In the genomic region with DNA sequence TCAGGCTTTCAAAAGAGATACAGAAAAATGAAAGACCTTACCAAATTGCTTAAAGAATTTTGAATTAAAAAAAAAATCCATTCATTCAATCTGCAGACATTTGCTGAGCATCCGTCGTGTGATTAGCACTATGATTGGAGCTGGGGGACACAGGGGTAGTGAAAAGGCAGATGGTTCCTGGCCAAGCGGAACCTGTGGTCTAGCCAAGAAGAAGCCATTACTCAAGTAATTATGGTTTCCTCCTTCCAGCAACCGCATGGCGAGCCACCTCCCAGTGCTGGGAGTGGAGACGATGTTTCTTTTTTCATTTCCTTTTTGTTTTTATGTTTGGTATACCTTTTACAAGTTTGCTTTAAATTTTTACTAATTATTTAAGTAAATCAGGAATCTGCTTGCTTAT, we compare ENCODE assay signal across 16 cellular contexts.
"Had no signal": no experiment of that assay in that cellular context is flagged by ENCODE, and none has a peak within 500 bp of the region (broad histone marks: within the 10 kb centered on the region; RNA-seq: fewer than 3 reads in every experiment).

No MANE protein-coding gene starts in this region.

- ATAC-seq: activated CD4-positive, alpha-beta T cell treated with anti-CD3 and anti-CD28 coated beads for 36 hours; heart right ventricle; left lung; psoas muscle; sciatic nerve had no signal

- H3K36me3 ChIP-seq: brain microvascular endothelial cell, heart right ventricle, left lung had no signal

- H3K4me1 ChIP-seq: left lung, psoas muscle had no signal

- H3K36me3 Mint-ChIP-seq: activated naive CD8-positive, alpha-beta T cell treated with anti-CD3 and anti-CD28 coated beads for 36 hours; memory B cell had no signal

- H3K27me3 ChIP-seq: brain microvascular endothelial cell, heart right ventricle, left lung had no signal

- H3K9me3 Mint-ChIP-seq: activated CD4-positive, alpha-beta memory T cell treated with anti-CD3 and anti-CD28 coated beads, Interleukin-2, amount 10 ng/mL, durations not matched to agents 7 days and 5 days; activated naive CD8-positive, alpha-beta T cell treated with anti-CD3 and anti-CD28 coated beads for 36 hours; memory B cell; nephron progenitor cell had no signal

- H3K4me1 Mint-ChIP-seq: activated CD4-positive, alpha-beta T cell treated with anti-CD3 and anti-CD28 coated beads for 36 hours; activated naive CD8-positive, alpha-beta T cell treated with anti-CD3 and anti-CD28 coated beads for 36 hours; memory B cell had no signal

- H3K27ac ChIP-seq: brain microvascular endothelial cell, heart right ventricle, left lung, psoas muscle had no signal

- H3K27ac Mint-ChIP-seq: activated CD4-positive, alpha-beta memory T cell treated with anti-CD3 and anti-CD28 coated beads, Interleukin-2, amount 10 ng/mL, durations not matched to agents 7 days and 5 days; activated CD4-positive, alpha-beta T cell treated with anti-CD3 and anti-CD28 coated beads for 36 hours; activated naive CD8-positive, alpha-beta T cell treated with anti-CD3 and anti-CD28 coated beads for 36 hours; memory B cell had no signal

- DNase-seq: activated CD4-positive, alpha-beta memory T cell treated with anti-CD3 and anti-CD28 coated beads, Interleukin-2, amount 10 ng/mL, durations not matched to agents 7 days and 5 days; activated CD4-positive, alpha-beta T cell treated with anti-CD3 and anti-CD28 coated beads for 36 hours; activated gamma-delta T cell; activated naive CD8-positive, alpha-beta T cell treated with anti-CD3 and anti-CD28 coated beads for 36 hours; activated T-cell treated with anti-CD3 and anti-CD28 coated beads, Interleukin-2, amount 50 U/mL, for 48 hours; brain microvascular endothelial cell; effector memory CD4-positive, alpha-beta T cell; heart right ventricle; left lung; nephron progenitor cell; psoas muscle; stimulated activated CD4-positive, alpha-beta T cell treated with anti-CD3 and anti-CD28 coated beads, Interleukin-2, amount 100 ng/mL, for 24 hours; stimulated activated naive CD4-positive, alpha-beta T cell; trophoblast cell had no signal

- H3K9me3 ChIP-seq: left lung, psoas muscle had no signal

- H3K4me3 ChIP-seq: heart right ventricle, left lung, psoas muscle had no signal

- H3K4me3 Mint-ChIP-seq: activated CD4-positive, alpha-beta memory T cell treated with anti-CD3 and anti-CD28 coated beads, Interleukin-2, amount 10 ng/mL, durations not matched to agents 7 days and 5 days; activated CD4-positive, alpha-beta T cell treated with anti-CD3 and anti-CD28 coated beads for 36 hours; activated naive CD8-positive, alpha-beta T cell treated with anti-CD3 and anti-CD28 coated beads for 36 hours; memory B cell; nephron progenitor cell had no signal
